Comparison of ENCODE assay signal across 17 cellular contexts in the genomic region with DNA sequence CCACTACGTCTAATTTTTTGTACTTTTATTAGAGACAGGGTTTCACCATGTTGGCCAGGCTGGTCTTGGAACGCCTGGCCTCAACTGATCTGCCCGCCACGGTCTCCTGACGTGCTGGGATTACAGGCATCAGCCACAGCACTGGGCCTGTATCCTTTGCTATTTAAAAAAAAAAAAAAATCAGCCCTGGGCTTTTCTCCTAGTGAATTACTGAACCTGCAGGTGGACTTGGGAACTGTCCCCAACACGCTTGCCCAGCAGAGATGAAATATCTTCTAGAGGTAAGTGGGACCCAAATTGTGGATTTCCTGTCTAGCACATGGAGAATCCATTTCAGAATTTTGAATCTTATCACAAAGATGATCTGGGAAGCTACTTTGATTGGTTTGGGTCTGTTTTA. TPM values are rescaled to one million over a fixed set of nuclear protein-coding genes. Genes with fewer than 3 reads are reported as not detected.
DNase-seq lines count a peak whose midpoint lies in the region; ATAC-seq, FAIRE-seq and TF ChIP-seq lines count a peak whose summit lies in the region.
"Had no signal": no experiment of that assay in that cellular context is flagged by ENCODE, and none has a peak within 500 bp of the region (broad histone marks: within the 10 kb centered on the region; RNA-seq: fewer than 3 reads in every experiment).

No MANE protein-coding gene starts in this region.

- H3K27ac Mint-ChIP-seq in astrocyte (ENCODE audit: unreplicated experiment) (peak overlapping the region; percentile 27), mesothelial cell of epicardium (no peak overlapping the region)
- H3K27ac Mint-ChIP-seq: B cell; CD8-positive, alpha-beta T cell had no signal

- H3K4me1 Mint-ChIP-seq in astrocyte (ENCODE audit: low read depth, unreplicated experiment) (peaks cover 20% of the 10 kb centered on the region), mesothelial cell of epicardium (peaks cover 4% of the 10 kb centered on the region)

- H3K36me3 ChIP-seq in HepG2 (replicated peaks in 1 of 2; ENCODE audit: control insufficient read depth in 1 of 2, insufficient read depth in 2 of 2, low read length in 2 of 2), result peaks cover 15 to 45% of the 10 kb centered on the region in 2 experiments; a peak in 4 of 5 replicates
- peaks cover 0 to 31% (median 2%) of the 10 kb centered on the region in 4 donors for H3K36me3 ChIP-seq in right lobe of liver
- peaks cover 12% of the 10 kb centered on the region for H3K36me3 ChIP-seq in astrocyte (ENCODE audit: insufficient read depth, low read length)
- H3K36me3 ChIP-seq in mesenchymal stem cell (ENCODE audit: control insufficient read depth in 1 of 2, insufficient read depth in 2 of 2, low read depth in 1 of 2, low read length in 2 of 2), result peaks cover 23 to 39% of the 10 kb centered on the region in 2 experiments

- H2BK120ac ChIP-seq in mesenchymal stem cell (ENCODE audit: low read depth, low read length), result no peak overlapping the region

- H4K8ac ChIP-seq in mesenchymal stem cell (ENCODE audit: low read length), result no peak overlapping the region

- no peak overlapping the region for H3K18ac ChIP-seq in mesenchymal stem cell (ENCODE audit: low read depth in 1 of 2, low read length in 2 of 2)

- H3K9me3 ChIP-seq in HepG2 (ENCODE audit: low read length) (no peaks in the 10 kb centered on the region), right lobe of liver (no peaks in the 10 kb centered on the region), astrocyte (ENCODE audit: insufficient read depth, low read depth, low read length) (no peaks in the 10 kb centered on the region), mesenchymal stem cell (ENCODE audit: control insufficient read depth, low read length) (no peaks in the 10 kb centered on the region)

- H2AFZ ChIP-seq in HepG2 (ENCODE audit: low read length) (no peak overlapping the region), astrocyte (ENCODE audit: low read depth, low read length) (no peak overlapping the region), mesenchymal stem cell (ENCODE audit: low read depth, low read length) (no peak overlapping the region)

- no peak overlapping the region for H2BK12ac ChIP-seq in mesenchymal stem cell (ENCODE audit: low read length in 2 of 2)

- peak; percentile 43 for ATAC-seq in HepG2
- no peak for ATAC-seq in right lobe of liver
- ATAC-seq: CD8-positive, alpha-beta T cell; Panc1 had no signal

- H3K9ac ChIP-seq in HepG2 (ENCODE audit: insufficient read depth, low read depth, low read length) (no peak overlapping the region), astrocyte (ENCODE audit: low read length) (no peak overlapping the region), mesenchymal stem cell (ENCODE audit: low read length) (peak overlapping the region; percentile 41)

- no peak overlapping the region for H3K14ac ChIP-seq in mesenchymal stem cell (ENCODE audit: low read length in 2 of 2)

- CTCF ChIA-PET in HepG2 (lab: Yijun Ruan, JAX; ENCODE audit: low intra/inter-chr PET ratio, low total read pairs), result no interaction called here

- TF ChIP-seq POLR2A in HepG2 (IDR thresholded peaks at IDR 0.05; ENCODE audit: insufficient read depth in 1 of 2, low read depth in 2 of 2, low read length in 2 of 2) (no peak), right lobe of liver (IDR thresholded peaks at IDR 0.05) (no peak)

- H3K79me2 ChIP-seq in HepG2 (ENCODE audit: insufficient read depth, low read length) (peaks cover 94% of the 10 kb centered on the region), astrocyte (ENCODE audit: insufficient read depth, low read length) (peaks cover 92% of the 10 kb centered on the region)

- intact Hi-C loops in HepG2 (cut with micrococcal nuclease; ENCODE audit: unreplicated experiment), result no loop called here
- intact Hi-C loops in right lobe of liver (cut with DNase I), result no loop called here

- DNase-seq in HepG2 (ENCODE audit: low spot score) (no peak), right lobe of liver (no peak), astrocyte (ENCODE audit: low read depth) (no peak), mesenchymal stem cell (no peak), mesothelial cell of epicardium (ENCODE audit: low spot score in 2 of 2, unreplicated experiment in 2 of 2) (no peak), NCI-H446 treated with DMSO at 0.1 percent for 48 hours (lab: John Stamatoyannopoulos, UW) (no peak), NCI-H1105 (lab: John Stamatoyannopoulos, UW) (no peak)
- DNase-seq: ACHN; CD8-positive, alpha-beta T cell; NCI-H1417 treated with DMSO at 0.1 percent for 48 hours; NCI-H2029; NCI-H2171 treated with DMSO at 0.1 percent for 48 hours; NCI-H510A; SHP77 had no signal

- TF ChIP-seq CTCF in HepG2 (CRISPR knock-in tag; IDR thresholded peaks at IDR 0.05), result no peak
- TF ChIP-seq CTCF in right lobe of liver (IDR thresholded peaks at IDR 0.05), result no peak
- TF ChIP-seq CTCF in astrocyte (IDR thresholded peaks at IDR 0.05; ENCODE audit: insufficient read depth, low read depth, low read length), result no peak
- TF ChIP-seq CTCF in mesothelial cell of epicardium (IDR thresholded peaks at IDR 0.05; ENCODE audit: unreplicated experiment), result no peak

- H3K27me3 ChIP-seq in HepG2 (ENCODE audit: control insufficient read depth in 1 of 2, insufficient read depth in 2 of 2, low read length in 2 of 2), result no peaks in the 10 kb centered on the region
- H3K27me3 ChIP-seq in right lobe of liver, result no peaks in the 10 kb centered on the region
- H3K27me3 ChIP-seq in astrocyte (ENCODE audit: insufficient read depth, low read length), result no peaks in the 10 kb centered on the region
- no peaks in the 10 kb centered on the region for H3K27me3 ChIP-seq in mesenchymal stem cell (ENCODE audit: control insufficient read depth in 1 of 2, insufficient read depth in 1 of 2, low read length in 2 of 2)

- peaks cover 73% of the 10 kb centered on the region for H4K20me1 ChIP-seq in HepG2 (ENCODE audit: insufficient read depth, low read length)
- H4K20me1 ChIP-seq in astrocyte (ENCODE audit: insufficient read depth, low read length), result peaks cover 79% of the 10 kb centered on the region

- H3K36me3 Mint-ChIP-seq in astrocyte (ENCODE audit: low read depth, unreplicated experiment), result peaks cover 8% of the 10 kb centered on the region
- H3K36me3 Mint-ChIP-seq in mesothelial cell of epicardium, result peaks cover 17% of the 10 kb centered on the region

- WGBS in HepG2 (ENCODE audit: low lambda C conversion rate), result over 99% methylated on average over 6 of the region's 6 CpGs
- no CpG with 5 or more reads among the region's 6 CpGs for WGBS in right lobe of liver (ENCODE audit: insufficient coverage, low coverage, low lambda C conversion rate, missing lambda C conversion rate)
- 98% methylated on average over 6 of the region's 6 CpGs for WGBS in mesenchymal stem cell

- H2BK5ac ChIP-seq in mesenchymal stem cell (ENCODE audit: low read depth, low read length, poor library complexity, severe bottlenecking), result no peak overlapping the region

- no peak for TF ChIP-seq RAD21 in HepG2 (CRISPR knock-in tag; IDR thresholded peaks at IDR 0.05)

- peaks cover 2% of the 10 kb centered on the region for H3K79me1 ChIP-seq in mesenchymal stem cell (replicated peaks; ENCODE audit: low read length, poor library complexity, severe bottlenecking)

- FAIRE-seq in HepG2 (lab: Jason Lieb, UNC) (no peak), astrocyte (lab: Jason Lieb, UNC) (no peak)

- H3K4me3 ChIP-seq in HepG2 (replicated peaks in 1 of 3; ENCODE audit: insufficient read depth in 1 of 3, low read depth in 2 of 3, low read length in 3 of 3) (no peak overlapping the region), right lobe of liver (no peak overlapping the region), astrocyte (ENCODE audit: insufficient read depth, low read depth, low read length) (no peak overlapping the region), mesenchymal stem cell (ENCODE audit: insufficient read depth in 1 of 2, low read depth in 1 of 2, low read length in 2 of 2) (no peak overlapping the region)

- H3K23ac ChIP-seq in mesenchymal stem cell (ENCODE audit: low read length in 2 of 2), result no peak overlapping the region

- in situ Hi-C loops in HepG2 (cut with HindIII; ENCODE audit: extremely low pct_ligation_motif_present, low pct_unique_long_range_greater_than_20kb), result no loop called here

- H3K27ac ChIP-seq in HepG2 (ENCODE audit: extremely low read length, insufficient read depth, low read length), result no peak overlapping the region
- no peak overlapping the region for H3K27ac ChIP-seq in right lobe of liver
- peak overlapping the region; percentile 30 for H3K27ac ChIP-seq in astrocyte (ENCODE audit: low read depth, low read length)
- no peak overlapping the region for H3K27ac ChIP-seq in mesenchymal stem cell (ENCODE audit: low read length, poor library complexity, severe bottlenecking)

- TF ChIP-seq EP300 in HepG2 (IDR thresholded peaks at IDR 0.05; ENCODE audit: low read depth in 2 of 2, low read length in 2 of 2) (no peak), HepG2 (CRISPR knock-in tag; IDR thresholded peaks at IDR 0.05; ENCODE audit: borderline replicate concordance) (no peak)

- no peak overlapping the region for H3K4ac ChIP-seq in mesenchymal stem cell (ENCODE audit: low read depth in 1 of 2, low read length in 2 of 2)

- no TSS peak for BruUV-seq in HepG2 (replicated peaks; lab: Mats Ljungman, UMichigan)

- no peaks in the 10 kb centered on the region for H3K27me3 Mint-ChIP-seq in astrocyte (ENCODE audit: low read depth, unreplicated experiment)
- no peaks in the 10 kb centered on the region for H3K27me3 Mint-ChIP-seq in mesothelial cell of epicardium (ENCODE audit: low read depth)
- H3K27me3 Mint-ChIP-seq: B cell, IgD-negative memory B cell had no signal

- H4K91ac ChIP-seq in mesenchymal stem cell (ENCODE audit: low read length), result no peak overlapping the region

- no peak overlapping the region for H2AK5ac ChIP-seq in mesenchymal stem cell (ENCODE audit: low read length, severe bottlenecking)

- H3K4me2 ChIP-seq in HepG2 (ENCODE audit: low read depth, low read length) (no peak overlapping the region), astrocyte (ENCODE audit: low read length) (no peak overlapping the region), mesenchymal stem cell (ENCODE audit: low read length, poor library complexity, severe bottlenecking) (no peak overlapping the region)

- POLR2A ChIA-PET in HepG2 (lab: Yijun Ruan, JAX), result interaction anchor here (1.7 kb wide), 1 partner anchor 14 kb away, joined by 4 read pairs; no protein-coding TSS in a partner anchor

- H3K4me3 Mint-ChIP-seq in astrocyte (ENCODE audit: unreplicated experiment) (no peak overlapping the region), mesothelial cell of epicardium (no peak overlapping the region)
- H3K4me3 Mint-ChIP-seq: B cell; CD8-positive, alpha-beta T cell had no signal

- H2BK15ac ChIP-seq in mesenchymal stem cell (ENCODE audit: low read depth, poor library complexity, severe bottlenecking), result no peak overlapping the region

- no peaks in the 10 kb centered on the region for H3K9me3 Mint-ChIP-seq in astrocyte (ENCODE audit: unreplicated experiment)
- H3K9me3 Mint-ChIP-seq in mesothelial cell of epicardium, result no peaks in the 10 kb centered on the region
- H3K9me3 Mint-ChIP-seq: CD8-positive, alpha-beta T cell; IgD-negative memory B cell had no signal

- H3K4me1 ChIP-seq in HepG2 (ENCODE audit: insufficient read depth, low read length), result peaks cover 32% of the 10 kb centered on the region
- peaks cover 0 to 5% (median 0%) of the 10 kb centered on the region in 4 donors for H3K4me1 ChIP-seq in right lobe of liver
- peaks cover 13% of the 10 kb centered on the region for H3K4me1 ChIP-seq in astrocyte (ENCODE audit: insufficient read depth, low read length)
- H3K4me1 ChIP-seq in mesenchymal stem cell (ENCODE audit: control insufficient read depth, insufficient read depth, low read depth, low read length), result peaks cover 1% of the 10 kb centered on the region

RNA-seq across cellular contexts. Expression of gene CNOT1, which starts 14.8 kb away (rescaled TPM):
- total RNA-seq in HepG2 (2016; rRNA removed; fragmentation: Illumina TruSeq; extraction: Trizol) (188 and 399 TPM in 2 replicates), right lobe of liver (10 to 100 TPM; 53.8 to 74.9 (median 65.5) TPM), astrocyte (181 and 212 TPM in 2 replicates), mesothelial cell of epicardium (194 to 213 TPM (median 204 TPM) in 3 replicates)
- total RNA-seq in HepG2 (2016; cell fraction: cytosol; rRNA removed; fragmentation: Illumina TruSeq; extraction: Trizol; ENCODE audit: low read depth), result 51.8 and 55.4 TPM in 2 replicates
- 188 and 419 TPM in 2 replicates for total RNA-seq in HepG2 (2016; cell fraction: insoluble cytoplasmic fraction; rRNA removed; fragmentation: Illumina TruSeq; extraction: Trizol)
- 139 and 146 TPM in 2 replicates for total RNA-seq in HepG2 (2016; cell fraction: membrane; rRNA removed; fragmentation: Illumina TruSeq; extraction: Trizol)
- total RNA-seq in HepG2 (2016; cell fraction: nucleus; rRNA removed; fragmentation: Illumina TruSeq; extraction: Trizol), result 205 and 251 TPM in 2 replicates
- polyA plus RNA-seq in HepG2 (2011; rRNA removed), result 232 and 248 TPM in 2 replicates
- 187 and 226 TPM in 2 replicates for polyA plus RNA-seq in HepG2 (2011; cell fraction: cytosol; rRNA removed)
- 193 and 225 TPM in 2 replicates for polyA plus RNA-seq in HepG2 (2011; cell fraction: nucleus; rRNA removed)
- 169 and 183 TPM in 2 replicates for polyA plus RNA-seq in HepG2 (2012)
- polyA plus RNA-seq in HepG2 (2016; cell fraction: cytosol; fragmentation: Illumina TruSeq; extraction: Trizol; ENCODE audit: low read depth), result 35.0 and 38.2 TPM in 2 replicates
- 373 and 400 TPM in 2 replicates for polyA plus RNA-seq in HepG2 (2016; cell fraction: insoluble cytoplasmic fraction; fragmentation: Illumina TruSeq; extraction: Trizol; ENCODE audit: low read depth)
- polyA plus RNA-seq in HepG2 (2016; cell fraction: membrane; fragmentation: Illumina TruSeq; extraction: Trizol; ENCODE audit: low read depth), result 61.4 and 81.8 TPM in 2 replicates
- polyA plus RNA-seq in HepG2 (2016; cell fraction: nucleus; fragmentation: Illumina TruSeq; extraction: Trizol; ENCODE audit: insufficient read depth, low read depth), result 268 and 286 TPM in 2 replicates
- polyA minus RNA-seq in HepG2 (2011; rRNA and poly(A)+ RNA removed; ENCODE audit: low replicate concordance), result 953 and 1,029 TPM in 2 replicates
- 281 and 285 TPM in 2 replicates for polyA minus RNA-seq in HepG2 (2011; cell fraction: cytosol; rRNA and poly(A)+ RNA removed)
- polyA minus RNA-seq in HepG2 (2011; cell fraction: nucleus; rRNA and poly(A)+ RNA removed), result 378 and 429 TPM in 2 replicates
- polyA plus RNA-seq in mesenchymal stem cell (2013, experiment 1 of 2), result 68.0 TPM
- 59.8 TPM for polyA plus RNA-seq in mesenchymal stem cell (2013, experiment 2 of 2)
